1 cellular context compared by ENCODE assay signal in the genomic region with DNA sequence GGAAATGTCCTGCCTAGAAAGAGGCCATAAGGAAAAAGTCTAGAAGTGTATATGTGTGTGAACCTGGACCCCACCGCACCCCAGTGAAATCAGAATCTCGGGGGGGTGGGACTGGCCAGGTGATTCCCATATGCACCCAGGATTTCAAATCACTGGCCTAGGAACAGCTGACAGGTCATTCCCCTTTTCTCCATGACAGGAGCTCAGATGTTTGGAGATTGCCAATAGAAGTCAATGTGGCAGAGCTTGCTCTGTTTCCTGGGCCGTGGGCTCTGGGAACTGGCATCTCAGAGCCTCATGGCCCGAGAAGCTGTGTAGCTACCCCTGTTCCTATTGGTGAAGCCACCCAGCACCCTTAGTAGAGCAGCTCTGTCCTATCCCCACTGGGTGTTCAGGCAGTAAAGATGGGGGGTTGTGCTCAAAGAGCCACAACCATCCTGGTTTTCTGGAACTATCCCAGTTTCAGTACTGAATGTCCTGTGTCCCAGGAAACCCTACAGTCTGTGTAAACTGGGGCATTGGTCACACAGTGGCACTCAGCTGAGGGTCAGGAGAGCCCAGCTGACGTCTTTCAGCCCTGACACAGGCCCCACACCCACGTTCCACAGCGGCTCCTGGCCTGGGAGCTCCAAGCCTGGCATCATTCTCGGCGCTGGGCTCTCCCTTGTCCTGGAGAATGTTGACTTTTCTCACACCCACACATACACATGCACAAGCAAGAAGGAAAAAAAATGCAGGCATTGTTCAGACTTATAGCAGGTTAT.
TF ChIP-seq lines count a peak whose summit lies in the region.

No MANE protein-coding gene starts in this region.

TF ChIP-seq in endothelial cell of umbilical vein, 7 proteins besides CTCF, POLR2A, EP300 and RAD21:
- TF ChIP-seq EZH2 (IDR thresholded peaks at IDR 0.05; ENCODE audit: borderline replicate concordance, low read depth, low read length, severe bottlenecking): no peak
- TF ChIP-seq FOS (IDR thresholded peaks at IDR 0.05; ENCODE audit: borderline replicate concordance, insufficient read depth, low read length): no peak
- no peak for TF ChIP-seq MYC (IDR thresholded peaks at IDR 0.05; ENCODE audit: low read depth, low read length)
- TF ChIP-seq, protein P1, sequence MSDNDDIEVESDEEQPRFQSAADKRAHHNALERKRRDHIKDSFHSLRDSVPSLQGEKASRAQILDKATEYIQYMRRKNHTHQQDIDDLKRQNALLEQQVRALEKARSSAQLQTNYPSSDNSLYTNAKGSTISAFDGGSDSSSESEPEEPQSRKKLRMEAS (IDR thresholded peaks at IDR 0.05; ENCODE audit: insufficient read depth, insufficient read length): no peak
- TF ChIP-seq POLR2AphosphoS5 (IDR thresholded peaks at IDR 0.05; ENCODE audit: insufficient read depth, low read depth, low read length): no peak
- no peak for TF ChIP-seq JUN (IDR thresholded peaks at IDR 0.05; ENCODE audit: borderline replicate concordance, insufficient read depth, insufficient read length, low read depth)
- TF ChIP-seq GATA2 (IDR thresholded peaks at IDR 0.05; ENCODE audit: insufficient read depth, insufficient read length, low read depth, low read length): no peak
